In the genomic region with DNA sequence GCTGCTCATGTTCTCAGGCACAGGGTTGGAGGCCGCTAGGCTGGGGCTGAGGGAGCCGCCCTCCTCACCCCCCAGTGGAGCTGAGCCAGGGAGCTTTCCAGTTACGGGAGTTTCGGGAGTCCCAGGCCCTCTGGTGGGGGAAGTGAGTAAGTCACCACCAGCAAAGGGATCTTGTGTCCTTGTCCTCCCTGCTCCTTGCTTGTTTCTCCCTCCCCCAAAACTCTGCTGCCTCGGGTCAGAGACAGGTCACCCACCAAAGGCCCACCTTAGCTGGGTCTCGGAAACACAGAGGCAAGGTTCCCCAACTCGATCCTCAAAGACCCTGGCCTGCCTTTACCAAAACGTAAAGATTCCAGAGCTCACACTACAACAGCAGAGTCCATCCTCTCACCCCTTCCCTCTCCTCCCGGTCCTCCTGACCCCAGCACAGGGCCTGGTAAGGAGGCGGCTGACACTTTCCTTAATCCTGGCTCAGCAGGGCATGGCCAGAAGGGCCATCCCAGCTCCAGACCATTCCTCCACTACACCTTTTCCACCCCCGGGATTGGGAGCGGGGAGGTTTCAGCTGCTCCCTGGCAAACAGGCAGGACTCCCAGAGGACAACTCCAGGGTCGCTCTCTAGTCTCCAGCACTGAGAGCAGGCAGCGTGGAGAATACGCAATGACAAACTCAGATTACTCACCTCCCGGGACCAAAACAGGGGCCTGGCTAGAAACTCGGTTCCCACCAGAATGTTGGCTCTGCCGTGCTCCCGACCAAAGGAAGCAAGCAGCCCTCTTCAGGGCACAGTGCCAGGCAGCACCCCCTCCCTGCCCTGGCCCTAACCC, we compare ENCODE assay signal across 8 cellular contexts.
DNase-seq lines count a peak whose midpoint lies in the region; ATAC-seq, FAIRE-seq and TF ChIP-seq lines count a peak whose summit lies in the region.

No MANE protein-coding gene starts in this region.

- H2BK12ac ChIP-seq in mesenchymal stem cell (ENCODE audit: low read length in 2 of 2) = no peak overlapping the region

- H3K4ac ChIP-seq in mesenchymal stem cell (ENCODE audit: low read depth in 1 of 2, low read length in 2 of 2) = no peak overlapping the region

- H3K9me3 Mint-ChIP-seq in endodermal cell = no peaks in the 10 kb centered on the region

- H2BK5ac ChIP-seq in mesenchymal stem cell (ENCODE audit: low read depth, low read length, poor library complexity, severe bottlenecking) = no peak overlapping the region

- H3K27ac Mint-ChIP-seq in endodermal cell = peak overlapping the region; percentile 95

- no peaks in the 10 kb centered on the region for H3K27me3 Mint-ChIP-seq in endodermal cell (ENCODE audit: insufficient read depth)

- H3K23ac ChIP-seq in mesenchymal stem cell (ENCODE audit: low read length in 2 of 2) = no peak overlapping the region

- H3K36me3 Mint-ChIP-seq in endodermal cell (ENCODE audit: low read depth) = peaks cover 25% of the 10 kb centered on the region

- TF ChIP-seq CTCF in GM12872 (IDR thresholded peaks at IDR 0.05; ENCODE audit: insufficient read depth, low read depth, low read length) (peak; percentile 86), endodermal cell (conservative IDR thresholded peaks at IDR 0.05) (peak; percentile 86)

- DNase-seq in AML-193 (lab: John Stamatoyannopoulos, UW) = peak; percentile 9 to 21
- DNase-seq in NCI-H1694 (lab: John Stamatoyannopoulos, UW) = peak; percentile 72
- DNase-seq in SW480 (ENCODE audit: low spot score) = peak; percentile 89
- DNase-seq in endodermal cell = peak; percentile 95
- peak; percentile 87 for DNase-seq in mesenchymal stem cell
- peak; percentile 93 for DNase-seq in urothelium cell line (ENCODE audit: low spot score)

- 45 to 58% methylated on average over 9 to 19 of the region's 19 CpGs for WGBS in endodermal cell (ENCODE audit: insufficient coverage in 1 of 2, insufficient read length in 1 of 2), 2 experiments
- WGBS in mesenchymal stem cell = 35% methylated on average over 19 of the region's 19 CpGs

- H3K4me3 ChIP-seq in endodermal cell (ENCODE audit: low read length) (no peak overlapping the region), mesenchymal stem cell (ENCODE audit: insufficient read depth in 1 of 2, low read depth in 1 of 2, low read length in 2 of 2) (peak overlapping the region in 1 of 2 experiments; percentile 27)

- H3K4me1 ChIP-seq in endodermal cell (ENCODE audit: control insufficient read depth, insufficient read depth, low read length) (peaks cover 18% of the 10 kb centered on the region), mesenchymal stem cell (ENCODE audit: control insufficient read depth, insufficient read depth, low read depth, low read length) (peaks cover 8% of the 10 kb centered on the region)

- H3K9ac ChIP-seq in endodermal cell (ENCODE audit: extremely low read depth, low read length, poor library complexity, severe bottlenecking) (peak overlapping the region; percentile 3), mesenchymal stem cell (ENCODE audit: low read length) (peak overlapping the region; percentile 52)

- H2BK120ac ChIP-seq in mesenchymal stem cell (ENCODE audit: low read depth, low read length) = no peak overlapping the region

- no peaks in the 10 kb centered on the region for H3K9me3 ChIP-seq in endodermal cell (ENCODE audit: control insufficient read depth, low read length)
- H3K9me3 ChIP-seq in mesenchymal stem cell (ENCODE audit: control insufficient read depth, low read length) = no peaks in the 10 kb centered on the region

- no peak overlapping the region for H2BK15ac ChIP-seq in mesenchymal stem cell (ENCODE audit: low read depth, poor library complexity, severe bottlenecking)

- H3K4me1 Mint-ChIP-seq in endodermal cell = peaks cover 31% of the 10 kb centered on the region

- H3K18ac ChIP-seq in mesenchymal stem cell (ENCODE audit: low read depth in 1 of 2, low read length in 2 of 2) = no peak overlapping the region

- peaks cover 19% of the 10 kb centered on the region for H3K36me3 ChIP-seq in endodermal cell (ENCODE audit: control insufficient read depth, insufficient read depth, low read length)
- peaks cover 22 to 41% of the 10 kb centered on the region in 2 experiments for H3K36me3 ChIP-seq in mesenchymal stem cell (ENCODE audit: control insufficient read depth in 1 of 2, insufficient read depth in 2 of 2, low read depth in 1 of 2, low read length in 2 of 2)

- no peak for ATAC-seq in GM19467 (IDR thresholded peaks at IDR 0.05; ENCODE audit: unreplicated experiment)

- H4K91ac ChIP-seq in mesenchymal stem cell (ENCODE audit: low read length) = no peak overlapping the region

- H3K4me2 ChIP-seq in mesenchymal stem cell (ENCODE audit: low read length, poor library complexity, severe bottlenecking) = peak overlapping the region; percentile 36

- H3K27me3 ChIP-seq in endodermal cell (ENCODE audit: control insufficient read depth, insufficient read depth, low read length, poor library complexity, severe bottlenecking) (no peaks in the 10 kb centered on the region), mesenchymal stem cell (ENCODE audit: control insufficient read depth in 1 of 2, insufficient read depth in 1 of 2, low read length in 2 of 2) (no peaks in the 10 kb centered on the region)

- FAIRE-seq in urothelium cell line (lab: Jason Lieb, UNC) = no peak

- no peak overlapping the region for H2AK5ac ChIP-seq in mesenchymal stem cell (ENCODE audit: low read length, severe bottlenecking)

- no peaks in the 10 kb centered on the region for H3K79me1 ChIP-seq in mesenchymal stem cell (replicated peaks; ENCODE audit: low read length, poor library complexity, severe bottlenecking)

- peak overlapping the region; percentile 20 for H3K4me3 Mint-ChIP-seq in endodermal cell

- H3K27ac ChIP-seq in endodermal cell (ENCODE audit: low read depth, low read length) (peak overlapping the region; percentile 7), mesenchymal stem cell (ENCODE audit: low read length, poor library complexity, severe bottlenecking) (no peak overlapping the region)

- peak overlapping the region in 1 of 2 experiments; percentile 86 for H3K14ac ChIP-seq in mesenchymal stem cell (ENCODE audit: low read length in 2 of 2)

- no peak overlapping the region for H4K8ac ChIP-seq in mesenchymal stem cell (ENCODE audit: low read length)

- peak overlapping the region; percentile 24 for H2AFZ ChIP-seq in mesenchymal stem cell (ENCODE audit: low read depth, low read length)

Comparison
In these comparisons a context has a peak if more than half of its experiments do, and no peak if none do; other contexts are left out.
1. DNase-seq: peak in every context shown above with its lines; median percentile 95 in endodermal cell; 93 in urothelium cell line; 89 in SW480; 87 in mesenchymal stem cell; 72 in NCI-H1694; 15 in AML-193.